ENCODE assay signal across 1 cellular context in the genomic region with DNA sequence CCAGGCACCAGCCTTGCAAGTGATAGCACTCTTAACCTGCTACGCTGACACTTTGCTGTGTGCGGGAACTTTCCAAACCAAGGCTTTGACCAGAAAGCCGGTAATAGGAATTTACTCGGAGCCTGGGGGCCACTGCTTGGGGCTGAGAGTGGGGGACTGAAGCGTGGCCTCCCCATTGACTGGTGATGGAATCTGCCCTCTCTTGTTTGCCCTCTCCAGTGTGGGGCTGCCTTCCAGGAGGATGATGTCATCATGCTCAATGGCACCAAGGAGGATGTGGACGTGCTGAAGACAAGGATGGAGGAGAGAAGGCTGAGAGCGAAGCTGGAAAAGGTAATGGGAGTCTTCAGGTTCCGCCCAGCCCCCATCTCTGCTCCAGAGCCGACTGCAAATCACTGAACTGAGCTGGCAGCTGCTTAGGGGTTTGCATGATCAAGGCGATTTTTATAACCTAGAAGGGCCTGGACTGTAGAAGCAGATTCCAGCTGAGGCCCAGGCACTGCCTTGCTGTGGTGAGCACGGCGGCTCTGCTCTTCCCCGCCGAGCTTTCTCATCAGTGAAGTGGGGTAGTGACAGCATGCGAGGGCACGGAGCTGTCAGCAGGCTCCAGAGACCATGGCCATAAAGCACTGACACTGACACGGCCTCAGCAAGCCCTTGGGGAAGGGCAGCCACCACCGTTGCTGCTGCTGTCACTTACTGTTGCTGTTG.
TF ChIP-seq lines count a peak whose summit lies in the region.

No MANE protein-coding gene starts in this region.

TF ChIP-seq in HepG2, 621 proteins besides CTCF, POLR2A, EP300 and RAD21:
- TF ChIP-seq ATF7 (IDR thresholded peaks at IDR 0.05) = peak; percentile 96
- no peak for TF ChIP-seq ATF7 (CRISPR knock-in tag; IDR thresholded peaks at IDR 0.05)
- no peak for TF ChIP-seq ZNF773 (CRISPR knock-in tag; IDR thresholded peaks at IDR 0.05; ENCODE audit: borderline replicate concordance)
